ENCODE assay signal across 17 cellular contexts in the genomic region with DNA sequence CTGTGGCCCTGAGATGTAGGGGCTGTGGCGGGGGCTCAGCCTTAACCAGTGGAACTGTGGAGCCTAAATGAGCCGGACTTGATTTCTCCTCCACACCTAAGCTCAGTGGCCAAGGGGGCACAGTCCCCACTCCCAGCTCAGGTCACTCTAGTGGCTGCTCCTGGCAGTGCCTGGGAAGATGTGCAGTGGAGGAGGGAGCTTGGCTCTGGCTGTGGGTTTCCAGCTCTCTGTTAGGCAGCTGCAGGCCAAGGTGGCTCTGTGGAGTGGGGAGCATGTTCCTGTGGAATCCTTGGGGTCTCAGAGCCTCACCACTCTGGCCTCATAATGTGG.
"Had no signal": no experiment of that assay in that cellular context is flagged by ENCODE, and none has a peak within 500 bp of the region (broad histone marks: within the 10 kb centered on the region; RNA-seq: fewer than 3 reads in every experiment).

No MANE protein-coding gene starts in this region.

- H3K4me1 Mint-ChIP-seq: activated naive CD4-positive, alpha-beta T cell treated with anti-CD3 and anti-CD28 coated beads, Interleukin-2, amount 50 U/mL, for 24 hours; naive thymus-derived CD4-positive, alpha-beta T cell; T-cell had no signal

- DNase-seq: activated CD4-positive, alpha-beta T cell treated with anti-CD3 and anti-CD28 coated beads for 1 hour; activated CD4-positive, alpha-beta T cell treated with anti-CD3 and anti-CD28 coated beads, Interleukin-2, amount 50 U/mL, for 4 hours; islet precursor cell; naive thymus-derived CD4-positive, alpha-beta T cell; stimulated activated CD4-positive, alpha-beta T cell treated with anti-CD3 and anti-CD28 coated beads, Interleukin-4, amount 100 ng/mL, for 24 hours; stimulated activated naive CD4-positive, alpha-beta T cell; T-cell; T-helper 9 cell; uterus had no signal

- H3K27ac Mint-ChIP-seq: activated naive CD4-positive, alpha-beta T cell treated with anti-CD3 and anti-CD28 coated beads, Interleukin-2, amount 50 U/mL, for 24 hours; activated T-helper 2 cell treated with anti-CD3 and anti-CD28 coated beads, Interferon-gamma antibody, Interleukin-2, Interleukin-4, amounts not matched to agents 10 μg/mL and 5 μg/mL and 100 μg/mL, durations not matched to agents 14 hours and 24 hours and 36 hours; naive thymus-derived CD4-positive, alpha-beta T cell; T-cell had no signal

- H3K4me1 ChIP-seq: gastroesophageal sphincter, tibial artery, uterus had no signal

- ATAC-seq: gastroesophageal sphincter; naive thymus-derived CD4-positive, alpha-beta T cell; T-cell had no signal

- H3K9me3 Mint-ChIP-seq: activated naive CD4-positive, alpha-beta T cell treated with anti-CD3 and anti-CD28 coated beads, Interleukin-2, amount 50 U/mL, for 24 hours; activated T-helper 2 cell treated with anti-CD3 and anti-CD28 coated beads, Interferon-gamma antibody, Interleukin-2, Interleukin-4, amounts not matched to agents 10 μg/mL and 5 μg/mL and 100 μg/mL, durations not matched to agents 14 hours and 24 hours and 36 hours; brain; naive thymus-derived CD4-positive, alpha-beta T cell; T-cell had no signal

- H3K4me3 Mint-ChIP-seq: activated naive CD4-positive, alpha-beta T cell treated with anti-CD3 and anti-CD28 coated beads, Interleukin-2, amount 50 U/mL, for 24 hours; brain; naive thymus-derived CD4-positive, alpha-beta T cell; T-cell had no signal

- H3K9me3 ChIP-seq: gastroesophageal sphincter, neutrophil, tibial artery, uterus had no signal

- H3K27me3 ChIP-seq: gastroesophageal sphincter, hepatocyte, neutrophil, tibial artery, uterus had no signal

- H3K79me2 ChIP-seq: hepatocyte had no signal

- H3K36me3 ChIP-seq: neutrophil, uterus had no signal

- H3K27me3 Mint-ChIP-seq: activated naive CD4-positive, alpha-beta T cell treated with anti-CD3 and anti-CD28 coated beads, Interleukin-2, amount 50 U/mL, for 24 hours; brain; naive thymus-derived CD4-positive, alpha-beta T cell; T-cell had no signal

- H3K4me3 ChIP-seq: gastroesophageal sphincter, hepatocyte, skin epidermis, tibial artery, uterus had no signal

- H2AFZ ChIP-seq: hepatocyte had no signal

- H3K4me2 ChIP-seq: hepatocyte had no signal

- H3K27ac ChIP-seq: gastroesophageal sphincter, hepatocyte, neutrophil, skin epidermis, tibial artery, uterus had no signal

- H3K36me3 Mint-ChIP-seq: activated naive CD4-positive, alpha-beta T cell treated with anti-CD3 and anti-CD28 coated beads, Interleukin-2, amount 50 U/mL, for 24 hours; brain; naive thymus-derived CD4-positive, alpha-beta T cell; T-cell had no signal
